In the genomic region with DNA sequence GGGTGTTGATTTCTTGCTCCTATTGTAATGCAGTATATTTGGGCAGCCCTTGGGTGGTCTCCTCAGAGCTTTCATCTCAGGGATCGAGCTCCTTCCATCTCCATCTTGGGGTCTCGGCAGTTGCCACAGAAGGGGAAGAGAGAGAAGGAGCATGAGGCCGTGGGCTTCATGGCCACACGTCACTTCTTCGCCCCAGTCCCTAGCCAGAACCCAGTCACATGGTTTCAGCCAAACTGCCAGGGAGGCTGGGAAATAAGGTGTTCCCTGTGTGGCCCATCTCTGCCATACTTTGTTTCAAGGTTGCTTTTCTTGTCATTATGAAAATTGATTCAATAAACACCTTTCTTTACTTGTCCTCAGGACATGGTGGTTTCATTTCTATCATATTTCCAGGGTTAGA, we compare ENCODE assay signal across 30 cellular contexts.
"Had no signal": no experiment of that assay in that cellular context is flagged by ENCODE, and none has a peak within 500 bp of the region (broad histone marks: within the 10 kb centered on the region; RNA-seq: fewer than 3 reads in every experiment).

No MANE protein-coding gene starts in this region.

- H3K27ac ChIP-seq: left lung, lower lobe of right lung, neural progenitor cell, pancreas, prostate gland, testis, thyroid gland, transverse colon, upper lobe of left lung, vagina had no signal

- H3K4me3 ChIP-seq: left lung, lower lobe of right lung, neural progenitor cell, pancreas, prostate gland, smooth muscle cell, testis, thyroid gland, transverse colon, upper lobe of left lung, vagina had no signal

- H2AFZ ChIP-seq: neural progenitor cell had no signal

- H3K9me3 ChIP-seq: lower lobe of right lung, pancreas, prostate gland, testis, thyroid gland, transverse colon, vagina had no signal

- H3K9ac ChIP-seq: neural progenitor cell had no signal

- DNase-seq: immature natural killer cell; kidney; left colon; left lung; lower lobe of right lung; mammary epithelial cell; mesenchymal stem cell; naive B cell; natural killer cell; nephron progenitor cell; pancreas; posterior cingulate gyrus; retina; right cardiac atrium; stimulated activated CD4-positive, alpha-beta T cell treated with anti-CD3 and anti-CD28 coated beads, Interleukin-1b, Interleukin-23, amount 100 ng/mL, for 48 hours; stimulated activated CD4-positive, alpha-beta T cell treated with anti-CD3 and anti-CD28 coated beads, Interleukin-2, amount 100 ng/mL, for 48 hours; stimulated activated CD4-positive, alpha-beta T cell treated with anti-CD3 and anti-CD28 coated beads, Interleukin-4, amount 100 ng/mL, for 4 hours; stimulated activated CD8-positive, alpha-beta memory T cell treated with anti-CD3 and anti-CD28 coated beads, Interleukin-4, amount 100 ng/mL, for 48 hours; stimulated activated naive CD4-positive, alpha-beta T cell treated with Interleukin-2 at 50 U/mL for 16 hours; stimulated activated naive CD8-positive, alpha-beta T cell treated with anti-CD3 and anti-CD28 coated beads, Interleukin-15, amount 100 ng/mL, for 72 hours; testis; thyroid gland; transverse colon; upper lobe of left lung had no signal

- H3K4me2 ChIP-seq: neural progenitor cell, smooth muscle cell had no signal

- H3K27me3 ChIP-seq: neural progenitor cell, pancreas, testis, thyroid gland, vagina had no signal

- FAIRE-seq: islet of Langerhans, kidney, pancreas had no signal

- H3K4me1 ChIP-seq: left lung, lower lobe of right lung, pancreas, prostate gland, testis, thyroid gland, transverse colon, upper lobe of left lung had no signal

- ATAC-seq: left colon; left lung; lower lobe of right lung; natural killer cell; pancreas; right cardiac atrium; stimulated activated memory B cell treated with anti-CD40 and anti-IgM and Interleukin-4, amounts not matched to agents 10 μg/mL and 1 μg/mL and 100 μg/mL, for 72 hours; stimulated activated naive CD8-positive, alpha-beta T cell treated with anti-CD3 and anti-CD28 coated beads, Interleukin-15, amount 100 ng/mL, for 72 hours had no signal

- H3K36me3 ChIP-seq: left lung, lower lobe of right lung, neural progenitor cell, pancreas, prostate gland, thyroid gland, transverse colon, upper lobe of left lung, vagina had no signal
